ENCODE assay signal across 1 cellular context in the genomic region with DNA sequence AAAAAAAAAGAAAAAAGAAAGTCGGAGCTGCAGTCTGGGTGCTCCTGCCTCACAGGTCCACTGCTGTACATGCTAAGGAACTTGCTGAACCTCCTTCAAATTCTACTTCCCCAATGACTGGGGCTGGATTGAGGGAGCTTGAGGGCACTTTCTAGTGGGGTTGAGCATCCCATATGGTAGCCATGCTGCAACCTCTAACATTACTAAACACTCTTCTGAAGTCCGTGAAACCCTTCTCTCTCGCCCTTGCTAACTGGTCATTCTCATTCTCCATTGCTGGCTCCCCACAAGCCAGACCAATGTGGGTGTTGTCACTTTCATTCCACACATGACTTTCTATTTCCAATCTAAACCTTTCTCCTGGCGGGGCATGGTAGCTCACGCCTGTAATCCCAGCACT.
TF ChIP-seq lines count a peak whose summit lies in the region.

No MANE protein-coding gene starts in this region.

TF ChIP-seq in GM12878, 131 proteins besides CTCF, POLR2A, EP300 and RAD21:
- TF ChIP-seq, protein P1, sequence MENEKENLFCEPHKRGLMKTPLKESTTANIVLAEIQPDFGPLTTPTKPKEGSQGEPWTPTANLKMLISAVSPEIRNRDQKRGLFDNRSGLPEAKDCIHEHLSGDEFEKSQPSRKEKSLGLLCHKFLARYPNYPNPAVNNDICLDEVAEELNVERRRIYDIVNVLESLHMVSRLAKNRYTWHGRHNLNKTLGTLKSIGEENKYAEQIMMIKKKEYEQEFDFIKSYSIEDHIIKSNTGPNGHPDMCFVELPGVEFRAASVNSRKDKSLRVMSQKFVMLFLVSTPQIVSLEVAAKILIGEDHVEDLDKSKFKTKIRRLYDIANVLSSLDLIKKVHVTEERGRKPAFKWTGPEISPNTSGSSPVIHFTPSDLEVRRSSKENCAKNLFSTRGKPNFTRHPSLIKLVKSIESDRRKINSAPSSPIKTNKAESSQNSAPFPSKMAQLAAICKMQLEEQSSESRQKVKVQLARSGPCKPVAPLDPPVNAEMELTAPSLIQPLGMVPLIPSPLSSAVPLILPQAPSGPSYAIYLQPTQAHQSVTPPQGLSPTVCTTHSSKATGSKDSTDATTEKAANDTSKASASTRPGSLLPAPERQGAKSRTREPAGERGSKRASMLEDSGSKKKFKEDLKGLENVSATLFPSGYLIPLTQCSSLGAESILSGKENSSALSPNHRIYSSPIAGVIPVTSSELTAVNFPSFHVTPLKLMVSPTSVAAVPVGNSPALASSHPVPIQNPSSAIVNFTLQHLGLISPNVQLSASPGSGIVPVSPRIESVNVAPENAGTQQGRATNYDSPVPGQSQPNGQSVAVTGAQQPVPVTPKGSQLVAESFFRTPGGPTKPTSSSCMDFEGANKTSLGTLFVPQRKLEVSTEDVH (IDR thresholded peaks at IDR 0.05; ENCODE audit: low read depth, partially characterized antibody): no peak
- TF ChIP-seq BMI1 (IDR thresholded peaks at IDR 0.05; ENCODE audit: borderline replicate concordance): no peak
- no peak for TF ChIP-seq GATAD2B (conservative IDR thresholded peaks at IDR 0.05; ENCODE audit: low read depth)
- no peak for TF ChIP-seq MEF2A (IDR thresholded peaks at IDR 0.05; ENCODE audit: insufficient read depth, low read depth, low read length)
- TF ChIP-seq RBBP5 (conservative IDR thresholded peaks at IDR 0.05): no peak
- TF ChIP-seq, protein P2, sequence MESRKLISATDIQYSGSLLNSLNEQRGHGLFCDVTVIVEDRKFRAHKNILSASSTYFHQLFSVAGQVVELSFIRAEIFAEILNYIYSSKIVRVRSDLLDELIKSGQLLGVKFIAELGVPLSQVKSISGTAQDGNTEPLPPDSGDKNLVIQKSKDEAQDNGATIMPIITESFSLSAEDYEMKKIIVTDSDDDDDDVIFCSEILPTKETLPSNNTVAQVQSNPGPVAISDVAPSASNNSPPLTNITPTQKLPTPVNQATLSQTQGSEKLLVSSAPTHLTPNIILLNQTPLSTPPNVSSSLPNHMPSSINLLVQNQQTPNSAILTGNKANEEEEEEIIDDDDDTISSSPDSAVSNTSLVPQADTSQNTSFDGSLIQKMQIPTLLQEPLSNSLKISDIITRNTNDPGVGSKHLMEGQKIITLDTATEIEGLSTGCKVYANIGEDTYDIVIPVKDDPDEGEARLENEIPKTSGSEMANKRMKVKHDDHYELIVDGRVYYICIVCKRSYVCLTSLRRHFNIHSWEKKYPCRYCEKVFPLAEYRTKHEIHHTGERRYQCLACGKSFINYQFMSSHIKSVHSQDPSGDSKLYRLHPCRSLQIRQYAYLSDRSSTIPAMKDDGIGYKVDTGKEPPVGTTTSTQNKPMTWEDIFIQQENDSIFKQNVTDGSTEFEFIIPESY (IDR thresholded peaks at IDR 0.05): no peak
- TF ChIP-seq CEBPZ (IDR thresholded peaks at IDR 0.05; ENCODE audit: low read depth, low read length): no peak
- TF ChIP-seq KAT2A (conservative IDR thresholded peaks at IDR 0.05; ENCODE audit: control insufficient read depth, low read depth, low read length): no peak
- no peak for TF ChIP-seq TAF1 (IDR thresholded peaks at IDR 0.05; ENCODE audit: borderline replicate concordance, low read depth, low read length)
TF ChIP-seq in GM12878: peak in this region for 0.
